ENCODE assay signal across 1 cellular context in the genomic region with DNA sequence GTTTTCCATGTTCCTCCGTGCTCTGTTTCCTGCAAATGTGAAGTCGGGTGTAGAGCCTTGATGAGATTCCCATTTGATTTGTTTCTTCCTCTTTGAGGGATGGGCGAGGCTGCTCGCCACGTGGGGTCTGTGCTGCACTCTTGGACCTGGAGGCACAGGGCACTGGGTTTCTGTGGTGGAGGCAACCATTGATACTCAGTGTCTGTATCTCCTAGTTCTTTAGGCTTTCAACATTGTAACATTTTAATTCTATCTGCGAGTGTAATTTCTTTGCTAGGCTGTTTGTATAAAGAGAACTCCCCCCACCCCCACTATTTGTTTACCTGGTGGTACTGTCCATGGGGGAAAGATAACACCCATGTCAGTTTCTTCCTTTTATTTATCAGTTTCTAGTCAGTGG.
TF ChIP-seq lines count a peak whose summit lies in the region.

No MANE protein-coding gene starts in this region.

TF ChIP-seq in liver, 16 proteins besides CTCF, POLR2A, EP300 and RAD21:
- TF ChIP-seq, protein P1, sequence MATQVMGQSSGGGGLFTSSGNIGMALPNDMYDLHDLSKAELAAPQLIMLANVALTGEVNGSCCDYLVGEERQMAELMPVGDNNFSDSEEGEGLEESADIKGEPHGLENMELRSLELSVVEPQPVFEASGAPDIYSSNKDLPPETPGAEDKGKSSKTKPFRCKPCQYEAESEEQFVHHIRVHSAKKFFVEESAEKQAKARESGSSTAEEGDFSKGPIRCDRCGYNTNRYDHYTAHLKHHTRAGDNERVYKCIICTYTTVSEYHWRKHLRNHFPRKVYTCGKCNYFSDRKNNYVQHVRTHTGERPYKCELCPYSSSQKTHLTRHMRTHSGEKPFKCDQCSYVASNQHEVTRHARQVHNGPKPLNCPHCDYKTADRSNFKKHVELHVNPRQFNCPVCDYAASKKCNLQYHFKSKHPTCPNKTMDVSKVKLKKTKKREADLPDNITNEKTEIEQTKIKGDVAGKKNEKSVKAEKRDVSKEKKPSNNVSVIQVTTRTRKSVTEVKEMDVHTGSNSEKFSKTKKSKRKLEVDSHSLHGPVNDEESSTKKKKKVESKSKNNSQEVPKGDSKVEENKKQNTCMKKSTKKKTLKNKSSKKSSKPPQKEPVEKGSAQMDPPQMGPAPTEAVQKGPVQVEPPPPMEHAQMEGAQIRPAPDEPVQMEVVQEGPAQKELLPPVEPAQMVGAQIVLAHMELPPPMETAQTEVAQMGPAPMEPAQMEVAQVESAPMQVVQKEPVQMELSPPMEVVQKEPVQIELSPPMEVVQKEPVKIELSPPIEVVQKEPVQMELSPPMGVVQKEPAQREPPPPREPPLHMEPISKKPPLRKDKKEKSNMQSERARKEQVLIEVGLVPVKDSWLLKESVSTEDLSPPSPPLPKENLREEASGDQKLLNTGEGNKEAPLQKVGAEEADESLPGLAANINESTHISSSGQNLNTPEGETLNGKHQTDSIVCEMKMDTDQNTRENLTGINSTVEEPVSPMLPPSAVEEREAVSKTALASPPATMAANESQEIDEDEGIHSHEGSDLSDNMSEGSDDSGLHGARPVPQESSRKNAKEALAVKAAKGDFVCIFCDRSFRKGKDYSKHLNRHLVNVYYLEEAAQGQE (IDR thresholded peaks at IDR 0.05): no peak
- TF ChIP-seq HNF4A (conservative IDR thresholded peaks at IDR 0.05) (peak; percentile 35 to 36), EGR1 (IDR thresholded peaks at IDR 0.05; ENCODE audit: low read depth in 2 of 2) (no peak)
- TF ChIP-seq, protein P2, sequence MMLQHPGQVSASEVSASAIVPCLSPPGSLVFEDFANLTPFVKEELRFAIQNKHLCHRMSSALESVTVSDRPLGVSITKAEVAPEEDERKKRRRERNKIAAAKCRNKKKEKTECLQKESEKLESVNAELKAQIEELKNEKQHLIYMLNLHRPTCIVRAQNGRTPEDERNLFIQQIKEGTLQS (IDR thresholded peaks at IDR 0.05): no peak
TF ChIP-seq in liver: peak in this region for 1.
